Comparison of ENCODE assay signal across 8 cellular contexts in genomic region chr14:73771848-73772705, GRCh38.
DNase-seq lines count a peak whose midpoint lies in the region; ATAC-seq lines count a peak whose summit lies in the region.

No MANE protein-coding gene starts in this region.

- H3K27ac Mint-ChIP-seq in activated naive CD8-positive, alpha-beta T cell treated with anti-CD3 and anti-CD28 coated beads, Interleukin-2, amount 50 U/mL, for 24 hours, result peak overlapping the region; percentile 88

- no peaks in the 10 kb centered on the region for H3K9me3 ChIP-seq in SK-N-MC (ENCODE audit: low read depth, low read length)

- peak; percentile 42 for ATAC-seq in GM19468 (IDR thresholded peaks at IDR 0.05; ENCODE audit: extremely low read depth, unreplicated experiment)
- ATAC-seq in activated naive CD8-positive, alpha-beta T cell treated with anti-CD3 and anti-CD28 coated beads, Interleukin-2, amount 50 U/mL, for 24 hours, result peak; percentile 76

- no peaks in the 10 kb centered on the region for H3K36me3 ChIP-seq in SK-N-MC (ENCODE audit: insufficient read depth, low read length)

- H3K4me3 Mint-ChIP-seq in activated naive CD8-positive, alpha-beta T cell treated with anti-CD3 and anti-CD28 coated beads, Interleukin-2, amount 50 U/mL, for 24 hours, result peak overlapping the region; percentile 61

- peaks cover 72% of the 10 kb centered on the region for H3K4me1 Mint-ChIP-seq in activated naive CD8-positive, alpha-beta T cell treated with anti-CD3 and anti-CD28 coated beads, Interleukin-2, amount 50 U/mL, for 24 hours

- no peaks in the 10 kb centered on the region for H3K27me3 Mint-ChIP-seq in activated naive CD8-positive, alpha-beta T cell treated with anti-CD3 and anti-CD28 coated beads, Interleukin-2, amount 50 U/mL, for 24 hours

- peak overlapping the region; percentile 65 for H3K27ac ChIP-seq in SK-N-MC

- H3K36me3 Mint-ChIP-seq in activated naive CD8-positive, alpha-beta T cell treated with anti-CD3 and anti-CD28 coated beads, Interleukin-2, amount 50 U/mL, for 24 hours (ENCODE audit: low read depth), result peaks cover 9% of the 10 kb centered on the region

- no peak overlapping the region for H3K9ac ChIP-seq in SK-N-MC (ENCODE audit: insufficient read length)

- no peaks in the 10 kb centered on the region for H3K9me3 Mint-ChIP-seq in activated naive CD8-positive, alpha-beta T cell treated with anti-CD3 and anti-CD28 coated beads, Interleukin-2, amount 50 U/mL, for 24 hours

- H3K4me3 ChIP-seq in SK-N-MC, result no peak overlapping the region; the same call in 1 of the 2 replicates

- DNase-seq in DMS79 (lab: John Stamatoyannopoulos, UW) (peak; percentile 94), HK-2 (ENCODE audit: unreplicated experiment) (peak; percentile 64), SK-N-MC (ENCODE audit: low read depth, low spot score) (no peak), iPS-NIHi11 (ENCODE audit: low spot score) (peak; percentile 83), AML-193 (lab: John Stamatoyannopoulos, UW) (no peak)
- peak; percentile 82 for DNase-seq in activated naive CD8-positive, alpha-beta T cell treated with anti-CD3 and anti-CD28 coated beads, Interleukin-2, amount 50 U/mL, for 24 hours
- peak; percentile 75 to 77 for DNase-seq in stimulated activated CD4-positive, alpha-beta T cell treated with anti-CD3 and anti-CD28 coated beads, Interleukin-15, amount 100 ng/mL, for 48 hours (ENCODE audit: low read depth in 2 of 2)

Comparison
In these comparisons a context has a peak if more than half of its experiments do, and no peak if none do; other contexts are left out.
1. DNase-seq: peak in DMS79 (single experiment), HK-2 (single experiment), activated naive CD8-positive, alpha-beta T cell treated with anti-CD3 and anti-CD28 coated beads, Interleukin-2, amount 50 U/mL, for 24 hours (single experiment), iPS-NIHi11 (single experiment) and stimulated activated CD4-positive, alpha-beta T cell treated with anti-CD3 and anti-CD28 coated beads, Interleukin-15, amount 100 ng/mL, for 48 hours (2 of 2); none in SK-N-MC (single experiment) and AML-193 (0 of 2).